In the genomic region with DNA sequence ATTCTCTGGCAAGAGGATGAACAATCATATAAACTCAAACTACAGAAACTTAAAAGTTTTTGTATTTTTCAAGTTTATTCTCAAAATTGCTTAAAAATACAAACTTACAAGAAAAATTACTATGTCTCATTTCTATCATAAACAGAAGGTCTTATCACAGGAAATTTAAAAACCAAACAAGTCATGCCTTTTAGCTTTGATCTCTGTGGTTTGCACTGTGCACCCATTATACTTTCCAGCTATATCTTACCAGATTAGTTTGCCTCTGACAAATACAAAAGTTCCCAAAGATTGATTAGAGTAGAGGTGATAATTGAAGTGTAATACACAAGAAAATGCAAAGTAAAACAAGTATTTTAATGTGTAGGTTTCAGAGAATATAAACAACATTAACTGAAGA, we compare ENCODE assay signal across 31 cellular contexts.
"Had no signal": no experiment of that assay in that cellular context is flagged by ENCODE, and none has a peak within 500 bp of the region (broad histone marks: within the 10 kb centered on the region; RNA-seq: fewer than 3 reads in every experiment).

No MANE protein-coding gene starts in this region.

- H3K9me3 ChIP-seq: MG63, Peyer's patch, SJCRH30 had no signal

- H3K4me1 ChIP-seq: Peyer's patch, SJCRH30 had no signal

- FAIRE-seq: bronchial epithelial cell, TTC549 had no signal

- H3K27me3 Mint-ChIP-seq: activated CD8-positive, alpha-beta T cell treated with anti-CD3 and anti-CD28 coated beads for 36 hours had no signal

- DNase-seq: activated CD4-positive, CD25-positive, alpha-beta regulatory T cell; activated CD8-positive, alpha-beta memory T cell treated with anti-CD3 and anti-CD28 coated beads, Interleukin-2, amount 50 U/mL, for 4 hours; activated CD8-positive, alpha-beta T cell treated with anti-CD3 and anti-CD28 coated beads for 36 hours; activated effector memory CD4-positive, alpha-beta T cell treated with anti-CD3 and anti-CD28 coated beads, Interleukin-2, amount 50 U/mL, for 16 hours; activated naive CD4-positive, alpha-beta T cell treated with Interleukin-2 at 50 U/mL for 16 hours; activated T-cell treated with anti-CD3 and anti-CD28 coated beads, Interleukin-2, amount 50 U/mL, for 1 hour; aorta; central memory CD4-positive, alpha-beta T cell; cortex of kidney; MG63; MV-4-11; NCI-H1092 treated with DMSO at 0.1 percent for 48 hours; NCI-H1436; NCI-H187; NCI-H2081; NCI-H510A treated with DMSO at 0.1 percent for 48 hours; NCI-H69; NK-92 treated with Interleukin-12 subunit alpha and Interleukin-12 subunit beta, amount 100 ng/mL, for 24 hours; Peyer's patch; Right ventricle myocardium superior; SJCRH30; SW 1271; T1000 had no signal

- H3K9me3 Mint-ChIP-seq: activated CD8-positive, alpha-beta T cell treated with anti-CD3 and anti-CD28 coated beads for 36 hours; activated naive CD4-positive, alpha-beta T cell treated with anti-CD3 and anti-CD28 coated beads, Interleukin-2, amount 50 U/mL, for 72 hours; activated T-helper 1 cell treated with anti-CD3 and anti-CD28 coated beads, Interleukin-12 subunit alpha, Interleukin-12 subunit beta, Interleukin-2, Interleukin-4 antibody, amounts not matched to agents 30 ng/mL and 10 ng/mL and 1 ng/mL, durations not matched to agents 14 hours and 24 hours and 36 hours; T-helper 1 cell treated with Interleukin-12 subunit alpha and Interleukin-12 subunit beta and Interleukin-4 antibody, amounts not matched to agents 30 μg/mL and 1 μg/mL, for 36 hours had no signal

- H3K27me3 ChIP-seq: MG63, Peyer's patch, SJCRH30 had no signal

- ATAC-seq: activated CD8-positive, alpha-beta T cell treated with anti-CD3 and anti-CD28 coated beads for 36 hours; activated naive CD4-positive, alpha-beta T cell treated with anti-CD3 and anti-CD28 coated beads, Interleukin-2, amount 50 U/mL, for 72 hours; SK-N-SH treated with all-trans-retinoic acid at 6 μM for 48 hours had no signal

- H3K4me3 Mint-ChIP-seq: activated CD8-positive, alpha-beta T cell treated with anti-CD3 and anti-CD28 coated beads for 36 hours; activated T-helper 1 cell treated with anti-CD3 and anti-CD28 coated beads, Interleukin-12 subunit alpha, Interleukin-12 subunit beta, Interleukin-2, Interleukin-4 antibody, amounts not matched to agents 30 ng/mL and 10 ng/mL and 1 ng/mL, durations not matched to agents 14 hours and 24 hours and 36 hours; T-helper 1 cell treated with Interleukin-12 subunit alpha and Interleukin-12 subunit beta and Interleukin-4 antibody, amounts not matched to agents 30 μg/mL and 1 μg/mL, for 36 hours had no signal

- H3K27ac ChIP-seq: Peyer's patch, RWPE1, SJCRH30, VCaP had no signal

- H3K27ac Mint-ChIP-seq: activated CD8-positive, alpha-beta T cell treated with anti-CD3 and anti-CD28 coated beads for 36 hours; activated naive CD4-positive, alpha-beta T cell treated with anti-CD3 and anti-CD28 coated beads, Interleukin-2, amount 50 U/mL, for 72 hours; activated T-helper 1 cell treated with anti-CD3 and anti-CD28 coated beads, Interleukin-12 subunit alpha, Interleukin-12 subunit beta, Interleukin-2, Interleukin-4 antibody, amounts not matched to agents 30 ng/mL and 10 ng/mL and 1 ng/mL, durations not matched to agents 14 hours and 24 hours and 36 hours; T-helper 1 cell treated with Interleukin-12 subunit alpha and Interleukin-12 subunit beta and Interleukin-4 antibody, amounts not matched to agents 30 μg/mL and 1 μg/mL, for 36 hours had no signal

- H3K36me3 ChIP-seq: MG63, SJCRH30 had no signal

- H3K36me3 Mint-ChIP-seq: activated naive CD4-positive, alpha-beta T cell treated with anti-CD3 and anti-CD28 coated beads, Interleukin-2, amount 50 U/mL, for 72 hours had no signal

- H3K4me3 ChIP-seq: MG63, Peyer's patch, SJCRH30 had no signal
